In genomic region chr20:34337544-34337943, GRCh38 we compare ENCODE assay signal across 27 cellular contexts. TPM values are rescaled to one million over a fixed set of nuclear protein-coding genes. Genes with fewer than 3 reads are reported as not detected.
DNase-seq lines count a peak whose midpoint lies in the region; ATAC-seq, FAIRE-seq and TF ChIP-seq lines count a peak whose summit lies in the region.
"Had no signal": no experiment of that assay in that cellular context is flagged by ENCODE, and none has a peak within 500 bp of the region (broad histone marks: within the 10 kb centered on the region; RNA-seq: fewer than 3 reads in every experiment).

No MANE protein-coding gene starts in this region.

- H3K79me2 ChIP-seq in OCI-LY7 (ENCODE audit: insufficient read depth, low read depth, low read length): no peaks in the 10 kb centered on the region

- peaks cover 64 to 65% of the 10 kb centered on the region in 2 donors for H3K4me1 Mint-ChIP-seq in immature natural killer cell
- peaks cover 3% of the 10 kb centered on the region for H3K4me1 Mint-ChIP-seq in activated CD8-positive, alpha-beta T cell treated with anti-CD3 and anti-CD28 coated beads, Interleukin-2, amount 10 ng/mL, durations not matched to agents 7 days and 5 days (ENCODE audit: low read depth)
- H3K4me1 Mint-ChIP-seq: stimulated activated naive CD8-positive, alpha-beta T cell treated with anti-CD3 and anti-CD28 coated beads, Interleukin-15, amount 100 ng/mL, for 72 hours had no signal

- H3K4me2 ChIP-seq in OCI-LY7 (ENCODE audit: low read length): peak overlapping the region; percentile 59; the same call in 1 of the 2 replicates
- H3K4me2 ChIP-seq: smooth muscle cell had no signal

- 17 to 43% (median 20%) methylated on average over 1 of the region's 1 CpG for WGBS in small intestine, 3 donors

- intact Hi-C loops in OCI-LY7 (cut with micrococcal nuclease; ENCODE audit: unreplicated experiment): no loop called here

- H3K4me3 ChIP-seq in GM06990 (replicated peaks; ENCODE audit: low read depth, low read length): peak overlapping the region; percentile 69; the same call in 1 of the 2 replicates
- no peak overlapping the region for H3K4me3 ChIP-seq in OCI-LY7 (ENCODE audit: low read depth, low read length, poor library complexity, severe bottlenecking)
- no peak overlapping the region for H3K4me3 ChIP-seq in small intestine (ENCODE audit: low read depth in 1 of 2, low read length in 2 of 2)
- H3K4me3 ChIP-seq: HAP-1, lung, ovary, smooth muscle cell had no signal

- H3K9me3 Mint-ChIP-seq in immature natural killer cell: no peaks in the 10 kb centered on the region
- no peaks in the 10 kb centered on the region for H3K9me3 Mint-ChIP-seq in activated CD8-positive, alpha-beta T cell treated with anti-CD3 and anti-CD28 coated beads, Interleukin-2, amount 10 ng/mL, durations not matched to agents 7 days and 5 days (ENCODE audit: insufficient read depth)
- H3K9me3 Mint-ChIP-seq: activated CD4-positive, alpha-beta T cell treated with anti-CD3 and anti-CD28 coated beads, Interleukin-2, amount 10 ng/mL, durations not matched to agents 24 days and 14 days; stimulated activated naive CD8-positive, alpha-beta T cell treated with anti-CD3 and anti-CD28 coated beads, Interleukin-15, amount 100 ng/mL, for 72 hours had no signal

- no peak for ATAC-seq in HG03108 (IDR thresholded peaks at IDR 0.05; ENCODE audit: unreplicated experiment)
- ATAC-seq in activated CD8-positive, alpha-beta T cell treated with anti-CD3 and anti-CD28 coated beads, Interleukin-2, amount 10 ng/mL, durations not matched to agents 7 days and 5 days: no peak
- ATAC-seq: left cardiac atrium; stimulated activated naive CD8-positive, alpha-beta T cell treated with anti-CD3 and anti-CD28 coated beads, Interleukin-15, amount 100 ng/mL, for 72 hours had no signal

- H3K36me3 ChIP-seq in GM06990 (ENCODE audit: control insufficient read depth, insufficient read depth, low read length): no peaks in the 10 kb centered on the region
- H3K36me3 ChIP-seq in OCI-LY7 (ENCODE audit: insufficient read depth, low read length): no peaks in the 10 kb centered on the region
- H3K36me3 ChIP-seq in small intestine (ENCODE audit: control insufficient read depth in 2 of 2, insufficient read depth in 2 of 2, low read length in 2 of 2): no peaks in the 10 kb centered on the region
- H3K36me3 ChIP-seq: HAP-1, ovary, Peyer's patch had no signal

- no peaks in the 10 kb centered on the region for H3K27me3 ChIP-seq in GM06990 (replicated peaks; ENCODE audit: control insufficient read depth, insufficient read depth, low read length)
- no peaks in the 10 kb centered on the region for H3K27me3 ChIP-seq in small intestine (ENCODE audit: control insufficient read depth in 2 of 2, insufficient read depth in 2 of 2, low read length in 2 of 2)
- H3K27me3 ChIP-seq: ovary, Peyer's patch had no signal

- H3K9me3 ChIP-seq in OCI-LY7 (ENCODE audit: low read length) (no peaks in the 10 kb centered on the region), small intestine (ENCODE audit: control insufficient read depth, low read depth) (no peaks in the 10 kb centered on the region)
- H3K9me3 ChIP-seq: HAP-1, ovary, Peyer's patch had no signal

- DNase-seq in AG08395 (ENCODE audit: low spot score) (peak; percentile 1), GM06990 (ENCODE audit: extremely low read depth, insufficient read length) (no peak), OCI-LY7 (ENCODE audit: low spot score) (no peak), immature natural killer cell (no peak), HuH-7.5 (ENCODE audit: low spot score) (no peak), small intestine (no peak)
- no peak for DNase-seq in activated CD8-positive, alpha-beta T cell treated with anti-CD3 and anti-CD28 coated beads, Interleukin-2, amount 10 ng/mL, durations not matched to agents 7 days and 5 days
- DNase-seq: activated CD4-positive, alpha-beta T cell treated with anti-CD3 and anti-CD28 coated beads, Interleukin-2, amount 10 ng/mL, durations not matched to agents 24 days and 14 days; DMS 273 treated with DMSO at 0.1 percent for 48 hours; effector CD8-positive, alpha-beta T cell; EL; left cardiac atrium; NCI-H1092; NCI-H1694 treated with DMSO at 0.1 percent for 48 hours; NCI-H526 treated with DMSO at 0.1 percent for 48 hours; ovary; SIG-M5; stimulated activated CD4-positive, alpha-beta T cell treated with anti-CD3 and anti-CD28 coated beads, Interleukin-1b, Interleukin-23, amount 100 ng/mL, for 48 hours; stimulated activated naive CD8-positive, alpha-beta T cell treated with anti-CD3 and anti-CD28 coated beads, Interleukin-15, amount 100 ng/mL, for 72 hours; SW 1271 had no signal

- peak overlapping the region; percentile 80 to 98 (median 88) for H3K4me3 Mint-ChIP-seq in immature natural killer cell
- H3K4me3 Mint-ChIP-seq in activated CD8-positive, alpha-beta T cell treated with anti-CD3 and anti-CD28 coated beads, Interleukin-2, amount 10 ng/mL, durations not matched to agents 7 days and 5 days: no peak overlapping the region
- H3K4me3 Mint-ChIP-seq: activated CD4-positive, alpha-beta T cell treated with anti-CD3 and anti-CD28 coated beads, Interleukin-2, amount 10 ng/mL, durations not matched to agents 24 days and 14 days; activated naive CD8-positive, alpha-beta T cell; stimulated activated naive CD8-positive, alpha-beta T cell treated with anti-CD3 and anti-CD28 coated beads, Interleukin-15, amount 100 ng/mL, for 72 hours had no signal

- H3K27ac Mint-ChIP-seq in immature natural killer cell: peak overlapping the region; percentile 92 to 95 (median 93)
- no peak overlapping the region for H3K27ac Mint-ChIP-seq in activated CD8-positive, alpha-beta T cell treated with anti-CD3 and anti-CD28 coated beads, Interleukin-2, amount 10 ng/mL, durations not matched to agents 7 days and 5 days
- H3K27ac Mint-ChIP-seq: activated CD4-positive, alpha-beta T cell treated with anti-CD3 and anti-CD28 coated beads, Interleukin-2, amount 10 ng/mL, durations not matched to agents 24 days and 14 days; activated naive CD8-positive, alpha-beta T cell had no signal

- POLR2A ChIA-PET in OCI-LY7 (lab: Charles Lee): interaction anchor here (0.6 to 2.0 kb wide), 3 partner anchors 25 to 122 kb away, joined by 4 to 6 read pairs (median 5); partner anchors contain the start of gene ITCH
- POLR2A ChIA-PET in activated CD8-positive, alpha-beta T cell treated with anti-CD3 and anti-CD28 coated beads, Interleukin-2, amount 10 ng/mL, durations not matched to agents 7 days and 5 days (lab: Charles Lee): interaction anchor here (0.6 to 1.2 kb wide), 2 partner anchors 26 to 658 kb away, joined by 3 to 5 read pairs; partner anchors contain the start of gene ITCH

- H3K27me3 Mint-ChIP-seq in immature natural killer cell (ENCODE audit: low read depth in 3 of 3): peaks cover 0 to 6% (median 3%) of the 10 kb centered on the region in 3 donors
- no peaks in the 10 kb centered on the region for H3K27me3 Mint-ChIP-seq in activated CD8-positive, alpha-beta T cell treated with anti-CD3 and anti-CD28 coated beads, Interleukin-2, amount 10 ng/mL, durations not matched to agents 7 days and 5 days (ENCODE audit: low read depth)
- H3K27me3 Mint-ChIP-seq: activated CD4-positive, alpha-beta T cell treated with anti-CD3 and anti-CD28 coated beads, Interleukin-2, amount 10 ng/mL, durations not matched to agents 24 days and 14 days; activated naive CD8-positive, alpha-beta T cell; stimulated activated naive CD8-positive, alpha-beta T cell treated with anti-CD3 and anti-CD28 coated beads, Interleukin-15, amount 100 ng/mL, for 72 hours had no signal

- no peaks in the 10 kb centered on the region for H4K20me1 ChIP-seq in OCI-LY7 (ENCODE audit: insufficient read depth, low read length)

- no peak for FAIRE-seq in small intestine (lab: Jason Lieb, UNC)
- FAIRE-seq: A204.1 had no signal

- BruUV-seq in OCI-LY7 (replicated peaks; lab: Mats Ljungman, UMichigan): no TSS peak

- CTCF ChIA-PET in OCI-LY7 (lab: Charles Lee; ENCODE audit: unreplicated experiment): no interaction called here
- CTCF ChIA-PET in activated CD8-positive, alpha-beta T cell treated with anti-CD3 and anti-CD28 coated beads, Interleukin-2, amount 10 ng/mL, durations not matched to agents 7 days and 5 days (lab: Charles Lee): interaction anchor here (0.9 to 1.2 kb wide), 4 partner anchors 11 to 186 kb away, joined by 3 to 4 read pairs (median 4); no protein-coding TSS in a partner anchor

- H3K36me3 Mint-ChIP-seq in immature natural killer cell: no peaks in the 10 kb centered on the region
- no peaks in the 10 kb centered on the region for H3K36me3 Mint-ChIP-seq in activated CD8-positive, alpha-beta T cell treated with anti-CD3 and anti-CD28 coated beads, Interleukin-2, amount 10 ng/mL, durations not matched to agents 7 days and 5 days (ENCODE audit: low read depth)
- H3K36me3 Mint-ChIP-seq: activated naive CD8-positive, alpha-beta T cell had no signal

- H2AFZ ChIP-seq in OCI-LY7 (ENCODE audit: low read length): peak overlapping the region; percentile 92

- H3K4me1 ChIP-seq in OCI-LY7 (ENCODE audit: insufficient read depth, low read length, poor library complexity, severe bottlenecking) (peaks cover 30% of the 10 kb centered on the region), small intestine (ENCODE audit: control insufficient read depth in 2 of 2, insufficient read depth in 1 of 2, low read depth in 1 of 2, low read length in 1 of 2) (no peaks in the 10 kb centered on the region)
- H3K4me1 ChIP-seq: HAP-1 had no signal

- no peaks in the 10 kb centered on the region for H3K9me2 ChIP-seq in OCI-LY7 (ENCODE audit: insufficient read depth, low read length)

- H3K27ac ChIP-seq in OCI-LY7 (ENCODE audit: low read depth, low read length, poor library complexity, severe bottlenecking) (no peak overlapping the region), small intestine (ENCODE audit: low read depth in 1 of 2, low read length in 1 of 2) (no peak overlapping the region)
- H3K27ac ChIP-seq: ovary had no signal

- no peak for TF ChIP-seq CTCF in GM06990 (IDR thresholded peaks at IDR 0.05; ENCODE audit: insufficient read depth, low read length, poor library complexity, severe bottlenecking)
- TF ChIP-seq CTCF in OCI-LY7 (conservative IDR thresholded peaks at IDR 0.05; ENCODE audit: low read length): no peak

RNA-seq across cellular contexts. Expression of gene ITCH, which starts 25.5 kb away (rescaled TPM):
- total RNA-seq in OCI-LY7 (2014; rRNA removed; shearing (Covaris generic)): 19.3 and 26.1 TPM in 2 replicates
- total RNA-seq in OCI-LY7 (2022): 32.2 and 36.8 TPM in 2 replicates
- polyA plus RNA-seq in immature natural killer cell (10 to 100 TPM; 27.3 to 72.5 (median 35.7) TPM), small intestine (10 to 100 TPM; 12.0 to 18.3 (median 15.1) TPM)
- 10 to 100 TPM; 52.1 to 59.9 TPM for total RNA-seq in activated CD8-positive, alpha-beta T cell treated with anti-CD3 and anti-CD28 coated beads, Interleukin-2, amount 10 ng/mL, durations not matched to agents 7 days and 5 days

RNA-seq across cellular contexts. Expression of gene AHCY, which starts 34.4 kb away (rescaled TPM):
- total RNA-seq in OCI-LY7 (2014; rRNA removed; shearing (Covaris generic)): 121 and 133 TPM in 2 replicates
- 203 and 218 TPM in 2 replicates for total RNA-seq in OCI-LY7 (2022)
- 10 to 100 TPM; 18.4 to 19.3 (median 18.5) TPM for polyA plus RNA-seq in immature natural killer cell
- polyA plus RNA-seq in small intestine: 100 to 1,000 TPM in 1 of 3 donors, 10 to 100 TPM in 2; 81.0 to 163 (median 92.1) TPM
- total RNA-seq in activated CD8-positive, alpha-beta T cell treated with anti-CD3 and anti-CD28 coated beads, Interleukin-2, amount 10 ng/mL, durations not matched to agents 7 days and 5 days: 10 to 100 TPM; 90.2 to 94.4 TPM
